In genomic region chr5:127572930-127573329, GRCh38 we compare ENCODE assay signal across 10 cellular contexts. TPM values are rescaled to one million over a fixed set of nuclear protein-coding genes. Genes with fewer than 3 reads are reported as not detected.
DNase-seq lines count a peak whose midpoint lies in the region; ATAC-seq and TF ChIP-seq lines count a peak whose summit lies in the region.
"Had no signal": no experiment of that assay in that cellular context is flagged by ENCODE, and none has a peak within 500 bp of the region (broad histone marks: within the 10 kb centered on the region; RNA-seq: fewer than 3 reads in every experiment).

No MANE protein-coding gene starts in this region.

- H3K36me3 Mint-ChIP-seq in activated naive CD8-positive, alpha-beta T cell treated with anti-CD3 and anti-CD28 coated beads, Interleukin-2, amount 50 U/mL, for 24 hours (ENCODE audit: low read depth), result no peaks in the 10 kb centered on the region

- H3K4me3 ChIP-seq in A673 (ENCODE audit: low read depth, low read length, poor library complexity, severe bottlenecking) (no peak overlapping the region), GM06990 (replicated peaks; ENCODE audit: low read depth, low read length) (no peak overlapping the region), NB4 (ENCODE audit: low read depth, low read length) (no peak overlapping the region), epithelial cell of esophagus (ENCODE audit: low read length) (no peak overlapping the region)

- no peaks in the 10 kb centered on the region for H3K4me1 ChIP-seq in A673 (ENCODE audit: insufficient read depth, low read length, poor library complexity, severe bottlenecking)

- peaks cover 6% of the 10 kb centered on the region for H3K9me3 ChIP-seq in A673 (ENCODE audit: low read depth, low read length, poor library complexity, severe bottlenecking)

- H3K36me3 ChIP-seq in A673 (ENCODE audit: insufficient read depth, low read length, poor library complexity, severe bottlenecking) (no peaks in the 10 kb centered on the region), GM06990 (ENCODE audit: control insufficient read depth, insufficient read depth, low read length) (no peaks in the 10 kb centered on the region)

- H3K4me1 Mint-ChIP-seq in activated naive CD8-positive, alpha-beta T cell treated with anti-CD3 and anti-CD28 coated beads, Interleukin-2, amount 50 U/mL, for 24 hours, result no peaks in the 10 kb centered on the region

- intact Hi-C loops in A673 (cut with micrococcal nuclease; ENCODE audit: unreplicated experiment), result no loop called here

- peaks cover 12% of the 10 kb centered on the region for H3K9me3 Mint-ChIP-seq in activated naive CD8-positive, alpha-beta T cell treated with anti-CD3 and anti-CD28 coated beads, Interleukin-2, amount 50 U/mL, for 24 hours

- peaks cover 5% of the 10 kb centered on the region for H3K27me3 Mint-ChIP-seq in activated naive CD8-positive, alpha-beta T cell treated with anti-CD3 and anti-CD28 coated beads, Interleukin-2, amount 50 U/mL, for 24 hours

- ATAC-seq in activated naive CD8-positive, alpha-beta T cell treated with anti-CD3 and anti-CD28 coated beads, Interleukin-2, amount 50 U/mL, for 24 hours, result no peak

- no TSS peak for BruUV-seq in A673 (replicated peaks; lab: Mats Ljungman, UMichigan)

- peak; percentile 43 for TF ChIP-seq CTCF in A673 (conservative IDR thresholded peaks at IDR 0.05; ENCODE audit: low read depth, low read length)
- peak; percentile 40 for TF ChIP-seq CTCF in GM06990 (IDR thresholded peaks at IDR 0.05; ENCODE audit: insufficient read depth, low read length, poor library complexity, severe bottlenecking)
- peak; percentile 4 for TF ChIP-seq CTCF in NB4 (IDR thresholded peaks at IDR 0.05; ENCODE audit: low read depth, low read length)
- peak; percentile 35 for TF ChIP-seq CTCF in epithelial cell of esophagus (IDR thresholded peaks at IDR 0.05; ENCODE audit: insufficient read depth, low read depth, low read length, missing control alignments)

- CTCF ChIA-PET in A673 (lab: Charles Lee), result no interaction called here

- no peak overlapping the region for H3K27ac ChIP-seq in A673 (ENCODE audit: low read depth, low read length, poor library complexity, severe bottlenecking)

- H3K4me3 Mint-ChIP-seq in activated naive CD8-positive, alpha-beta T cell treated with anti-CD3 and anti-CD28 coated beads, Interleukin-2, amount 50 U/mL, for 24 hours, result no peak overlapping the region
- H3K4me3 Mint-ChIP-seq: nephron had no signal

- H3K27ac Mint-ChIP-seq in activated naive CD8-positive, alpha-beta T cell treated with anti-CD3 and anti-CD28 coated beads, Interleukin-2, amount 50 U/mL, for 24 hours, result no peak overlapping the region
- H3K27ac Mint-ChIP-seq: nephron had no signal

- H3K27me3 ChIP-seq in A673 (replicated peaks; ENCODE audit: insufficient read depth, low read depth, low read length, poor library complexity) (peaks cover 34% of the 10 kb centered on the region), GM06990 (replicated peaks; ENCODE audit: control insufficient read depth, insufficient read depth, low read length) (no peaks in the 10 kb centered on the region)

- peak; percentile 18 for DNase-seq in A673 (ENCODE audit: low spot score)
- DNase-seq in GM06990 (ENCODE audit: extremely low read depth, insufficient read length), result no peak
- peak; percentile 24 for DNase-seq in NB4 (ENCODE audit: low read depth)
- DNase-seq in epithelial cell of esophagus (ENCODE audit: low read depth), result peak; percentile 19
- DNase-seq in NCI-H446 treated with DMSO at 0.1 percent for 48 hours (lab: John Stamatoyannopoulos, UW), result no peak
- DNase-seq in stimulated activated naive CD4-positive, alpha-beta T cell (lab: John Stamatoyannopoulos, UW), result no peak
- DNase-seq in activated naive CD8-positive, alpha-beta T cell treated with anti-CD3 and anti-CD28 coated beads, Interleukin-2, amount 50 U/mL, for 24 hours, result no peak
- DNase-seq in islet precursor cell, result no peak
- DNase-seq: stimulated activated CD4-positive, alpha-beta T cell treated with anti-CD3 and anti-CD28 coated beads, Interleukin-2, amount 100 ng/mL, for 24 hours had no signal

- TF ChIP-seq POLR2A in NB4 (IDR thresholded peaks at IDR 0.05; ENCODE audit: extremely low read depth, insufficient read length), result no peak

- POLR2A ChIA-PET in A673 (lab: Charles Lee; ENCODE audit: low non-redundant PET), result no interaction called here

RNA-seq across cellular contexts. Expression of gene PRRC1, which starts 55.5 kb away (rescaled TPM):
- 47.1 and 56.7 TPM in 2 replicates for total RNA-seq in A673 (2021)

Comparison
In these comparisons a context has a peak if more than half of its experiments do, and no peak if none do; other contexts are left out.
1. DNase-seq: peak in A673 (single experiment), NB4 (single experiment) and epithelial cell of esophagus (single experiment); none in GM06990 (single experiment), NCI-H446 treated with DMSO at 0.1 percent for 48 hours (single experiment), stimulated activated naive CD4-positive, alpha-beta T cell (0 of 6), activated naive CD8-positive, alpha-beta T cell treated with anti-CD3 and anti-CD28 coated beads, Interleukin-2, amount 50 U/mL, for 24 hours (single experiment) and islet precursor cell (single experiment).
2. Peak in every context shown above with its lines, with median percentiles within 50 percentile points of each other: CTCF ChIP-seq.